17 cellular contexts compared by ENCODE assay signal in the genomic region with DNA sequence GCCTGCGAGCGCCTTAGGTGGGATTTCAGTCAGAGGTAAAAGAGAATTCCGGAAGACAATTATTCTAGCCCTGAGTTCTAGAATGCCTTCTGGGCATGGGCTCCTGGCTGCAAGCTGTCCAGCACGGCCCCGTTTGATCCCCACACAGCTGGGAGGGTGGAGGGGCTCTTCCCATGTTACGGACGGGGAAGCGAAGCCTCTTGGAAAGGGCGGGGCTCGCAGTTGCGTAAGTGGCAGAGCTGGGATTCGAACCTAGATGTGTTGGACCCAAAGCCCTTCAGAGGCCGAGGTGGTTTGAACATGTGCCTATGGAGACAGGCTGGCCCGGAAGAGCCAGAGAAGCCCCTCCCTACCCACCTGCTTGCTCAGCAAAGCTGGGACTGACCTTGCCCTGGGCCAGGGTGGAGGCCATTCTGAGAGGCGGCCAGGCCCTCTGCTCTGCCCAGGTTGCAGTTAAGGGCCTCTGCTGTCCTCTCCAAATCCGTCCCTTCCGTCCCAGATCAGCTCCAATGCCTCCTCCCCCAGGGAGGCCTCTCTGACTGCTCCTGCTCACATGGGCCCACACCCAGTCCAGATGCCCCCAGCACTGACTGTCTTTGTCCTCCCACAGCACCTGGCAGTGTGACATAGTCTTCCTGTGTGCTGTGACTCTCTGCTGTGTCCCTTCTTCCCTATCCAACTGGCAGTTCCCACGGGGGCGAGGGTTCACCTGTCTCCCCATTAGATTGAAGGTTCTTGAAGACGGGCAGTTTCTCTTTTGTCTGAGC. TPM values are rescaled to one million over a fixed set of nuclear protein-coding genes. Genes with fewer than 3 reads are reported as not detected.
DNase-seq lines count a peak whose midpoint lies in the region; ATAC-seq, FAIRE-seq and TF ChIP-seq lines count a peak whose summit lies in the region.
"Had no signal": no experiment of that assay in that cellular context is flagged by ENCODE, and none has a peak within 500 bp of the region (broad histone marks: within the 10 kb centered on the region; RNA-seq: fewer than 3 reads in every experiment).

No MANE protein-coding gene starts in this region.

- peaks cover 4% of the 10 kb centered on the region for H3K9me3 Mint-ChIP-seq in astrocyte (ENCODE audit: unreplicated experiment)

- no peaks in the 10 kb centered on the region for H3K79me2 ChIP-seq in astrocyte (ENCODE audit: insufficient read depth, low read length)

- 79 to 84% methylated on average over 20 of the region's 20 CpGs for WGBS in sigmoid colon, 2 donors

- peak overlapping the region; percentile 56 for H3K9ac ChIP-seq in astrocyte (ENCODE audit: low read length)
- H3K9ac ChIP-seq in iPS-15b (ENCODE audit: low read depth, low read length): peak overlapping the region; percentile 8

- peaks cover 32% of the 10 kb centered on the region for H3K4me1 ChIP-seq in astrocyte (ENCODE audit: insufficient read depth, low read length)
- H3K4me1 ChIP-seq in iPS-15b (ENCODE audit: control insufficient read depth, insufficient read depth, low read length): peaks cover 2% of the 10 kb centered on the region
- H3K4me1 ChIP-seq in sigmoid colon: peaks cover 3 to 78% (median 63%) of the 10 kb centered on the region in 4 donors

- no peak for ATAC-seq in HG02870 (IDR thresholded peaks at IDR 0.05; ENCODE audit: unreplicated experiment)

- H3K9me3 ChIP-seq in astrocyte (ENCODE audit: insufficient read depth, low read depth, low read length) (no peaks in the 10 kb centered on the region), iPS-15b (ENCODE audit: control insufficient read depth, insufficient read depth, low read length) (no peaks in the 10 kb centered on the region), sigmoid colon (no peaks in the 10 kb centered on the region)
- H3K9me3 ChIP-seq: left lung had no signal

- H3K4me3 ChIP-seq in AG10803 (ENCODE audit: low read length) (no peak overlapping the region; the same call in 1 of the 2 replicates), astrocyte (ENCODE audit: insufficient read depth, low read depth, low read length) (no peak overlapping the region), iPS-15b (ENCODE audit: low read depth, low read length) (no peak overlapping the region), sigmoid colon (peak overlapping the region in 1 of 4 donors; percentile 63)
- H3K4me3 ChIP-seq: left lung had no signal

- no peaks in the 10 kb centered on the region for H3K27me3 ChIP-seq in astrocyte (ENCODE audit: insufficient read depth, low read length)
- peaks cover 8% of the 10 kb centered on the region for H3K27me3 ChIP-seq in iPS-15b (ENCODE audit: control insufficient read depth, insufficient read depth, low read length)
- H3K27me3 ChIP-seq in sigmoid colon: no peaks in the 10 kb centered on the region
- H3K27me3 ChIP-seq: left lung had no signal

- H3K36me3 Mint-ChIP-seq in astrocyte (ENCODE audit: low read depth, unreplicated experiment): no peaks in the 10 kb centered on the region

- TF ChIP-seq CTCF in AG10803 (conservative IDR thresholded peaks at IDR 0.05; ENCODE audit: low read length): no peak
- TF ChIP-seq CTCF in astrocyte (IDR thresholded peaks at IDR 0.05; ENCODE audit: insufficient read depth, low read depth, low read length): no peak
- TF ChIP-seq CTCF in sigmoid colon (IDR thresholded peaks at IDR 0.05): no peak

- H3K27ac Mint-ChIP-seq in astrocyte (ENCODE audit: unreplicated experiment): peak overlapping the region; percentile 66

- peak overlapping the region; percentile 44 for H3K4me2 ChIP-seq in astrocyte (ENCODE audit: low read length)

- peak overlapping the region; percentile 9 for H3K27ac ChIP-seq in astrocyte (ENCODE audit: low read depth, low read length)
- peak overlapping the region; percentile 92 to 94 (median 94) for H3K27ac ChIP-seq in sigmoid colon

- H2AFZ ChIP-seq in astrocyte (ENCODE audit: low read depth, low read length): peak overlapping the region; percentile 7

- peaks cover 26% of the 10 kb centered on the region for H3K4me1 Mint-ChIP-seq in astrocyte (ENCODE audit: low read depth, unreplicated experiment)

- TF ChIP-seq POLR2A in sigmoid colon (IDR thresholded peaks at IDR 0.05): no peak

- no peaks in the 10 kb centered on the region for H4K20me1 ChIP-seq in astrocyte (ENCODE audit: insufficient read depth, low read length)

- FAIRE-seq in astrocyte (lab: Jason Lieb, UNC): no peak
- FAIRE-seq: urothelium cell line had no signal

- no peak for TF ChIP-seq EP300 in sigmoid colon (IDR thresholded peaks at IDR 0.05)

- H3K4me3 Mint-ChIP-seq in astrocyte (ENCODE audit: unreplicated experiment): peak overlapping the region; percentile 71

- intact Hi-C loops in sigmoid colon (cut with DNase I): no loop called here

- H3K36me3 ChIP-seq in astrocyte (ENCODE audit: insufficient read depth, low read length) (no peaks in the 10 kb centered on the region), iPS-15b (ENCODE audit: control insufficient read depth, insufficient read depth, low read length) (no peaks in the 10 kb centered on the region), sigmoid colon (no peaks in the 10 kb centered on the region)
- H3K36me3 ChIP-seq: left lung had no signal

- DNase-seq in AG10803 (ENCODE audit: low read depth): peak; percentile 9
- no peak for DNase-seq in astrocyte (ENCODE audit: low read depth)
- DNase-seq in sigmoid colon: no peak
- DNase-seq in stimulated activated CD8-positive, alpha-beta memory T cell treated with anti-CD3 and anti-CD28 coated beads, Interleukin-4, amount 100 ng/mL, for 48 hours: no peak
- DNase-seq in UCSD-AML1 (lab: John Stamatoyannopoulos, UW; ENCODE audit: unreplicated experiment): no peak
- no peak for DNase-seq in NOMO-1 treated with dmso at 0.1 percent for 144 hours (lab: John Stamatoyannopoulos, UW; ENCODE audit: unreplicated experiment)
- DNase-seq: activated CD4-positive, alpha-beta T cell treated with anti-CD3 and anti-CD28 coated beads for 48 hours; DND-41; Karpas-422; NCI-H2029 had no signal

- peaks cover 18% of the 10 kb centered on the region for H3K27me3 Mint-ChIP-seq in astrocyte (ENCODE audit: low read depth, unreplicated experiment)

RNA-seq across cellular contexts. Expression of gene HSPB7, which starts 1.1 kb away (rescaled TPM):
- 0.45 and 0.55 TPM in 2 replicates for total RNA-seq in astrocyte
- 100 to 1,000 TPM in 2 of 4 donors, 10 to 100 TPM in 2; 44.4 to 224 (median 86.3) TPM for total RNA-seq in sigmoid colon
- polyA plus RNA-seq in sigmoid colon: 10 to 100 TPM in 1 of 3 donors, 1 to 10 TPM in 2; 6.7 to 22.7 (median 7.2) TPM
- total RNA-seq: T-helper 1 cell treated with Interleukin-12 subunit alpha and Interleukin-12 subunit beta and Interleukin-4 antibody, amounts not matched to agents 30 ng/mL and 1 ng/mL, for 36 hours had no signal

RNA-seq across cellular contexts. Expression of gene CLCNKA, which starts 2.9 kb away (rescaled TPM):
- 0.16 TPM in 1 of 2 replicates, not detected in the other for total RNA-seq in astrocyte
- 1 to 10 TPM in 1 of 4 donors, not detected in 3; 1.1 TPM for total RNA-seq in sigmoid colon
- under 1 TPM in 1 of 3 donors, not detected in 2; 0.13 TPM for polyA plus RNA-seq in sigmoid colon
- total RNA-seq: cerebellum; T-helper 1 cell treated with Interleukin-12 subunit alpha and Interleukin-12 subunit beta and Interleukin-4 antibody, amounts not matched to agents 30 ng/mL and 1 ng/mL, for 36 hours had no signal

RNA-seq across cellular contexts. Expression of gene SRARP, which starts 14.9 kb away (rescaled TPM):
- total RNA-seq in astrocyte: not detected in 2 replicates
- total RNA-seq in sigmoid colon: not detected
- under 1 TPM in 1 of 3 donors, not detected in 2; under 0.01 TPM for polyA plus RNA-seq in sigmoid colon
- total RNA-seq: left lung; renal cortical epithelial cell; T-helper 1 cell treated with Interleukin-12 subunit alpha and Interleukin-12 subunit beta and Interleukin-4 antibody, amounts not matched to agents 30 ng/mL and 1 ng/mL, for 36 hours had no signal

RNA-seq across cellular contexts. Expression of gene CLCNKB, which starts 24.6 kb away (rescaled TPM):
- total RNA-seq in astrocyte (0.36 and 0.64 TPM in 2 replicates), sigmoid colon (under 1 TPM in 3 of 4 donors, not detected in 1; 0.28 to 0.71 (median 0.33) TPM)
- polyA plus RNA-seq in sigmoid colon: under 1 TPM in 1 of 3 donors, not detected in 2; 0.04 TPM
- total RNA-seq: T-helper 1 cell treated with Interleukin-12 subunit alpha and Interleukin-12 subunit beta and Interleukin-4 antibody, amounts not matched to agents 30 ng/mL and 1 ng/mL, for 36 hours had no signal

RNA-seq across cellular contexts. Expression of gene ZBTB17, which starts 43.0 kb away (rescaled TPM):
- total RNA-seq in astrocyte (28.1 and 28.8 TPM in 2 replicates), sigmoid colon (10 to 100 TPM; 22.1 to 38.5 (median 26.5) TPM)
- polyA plus RNA-seq in sigmoid colon: 10 to 100 TPM; 17.4 to 38.7 (median 18.3) TPM

Comparison
In these comparisons a context has a peak if more than half of its experiments do, and no peak if none do; other contexts are left out.
1. RNA of gene HSPB7, which starts 1.1 kb away (total RNA-seq): 44.4 to 224 TPM in sigmoid colon; 0.45 to 0.55 TPM in astrocyte; every median in the first group is over 10 times any median in the second.